In the genomic region with DNA sequence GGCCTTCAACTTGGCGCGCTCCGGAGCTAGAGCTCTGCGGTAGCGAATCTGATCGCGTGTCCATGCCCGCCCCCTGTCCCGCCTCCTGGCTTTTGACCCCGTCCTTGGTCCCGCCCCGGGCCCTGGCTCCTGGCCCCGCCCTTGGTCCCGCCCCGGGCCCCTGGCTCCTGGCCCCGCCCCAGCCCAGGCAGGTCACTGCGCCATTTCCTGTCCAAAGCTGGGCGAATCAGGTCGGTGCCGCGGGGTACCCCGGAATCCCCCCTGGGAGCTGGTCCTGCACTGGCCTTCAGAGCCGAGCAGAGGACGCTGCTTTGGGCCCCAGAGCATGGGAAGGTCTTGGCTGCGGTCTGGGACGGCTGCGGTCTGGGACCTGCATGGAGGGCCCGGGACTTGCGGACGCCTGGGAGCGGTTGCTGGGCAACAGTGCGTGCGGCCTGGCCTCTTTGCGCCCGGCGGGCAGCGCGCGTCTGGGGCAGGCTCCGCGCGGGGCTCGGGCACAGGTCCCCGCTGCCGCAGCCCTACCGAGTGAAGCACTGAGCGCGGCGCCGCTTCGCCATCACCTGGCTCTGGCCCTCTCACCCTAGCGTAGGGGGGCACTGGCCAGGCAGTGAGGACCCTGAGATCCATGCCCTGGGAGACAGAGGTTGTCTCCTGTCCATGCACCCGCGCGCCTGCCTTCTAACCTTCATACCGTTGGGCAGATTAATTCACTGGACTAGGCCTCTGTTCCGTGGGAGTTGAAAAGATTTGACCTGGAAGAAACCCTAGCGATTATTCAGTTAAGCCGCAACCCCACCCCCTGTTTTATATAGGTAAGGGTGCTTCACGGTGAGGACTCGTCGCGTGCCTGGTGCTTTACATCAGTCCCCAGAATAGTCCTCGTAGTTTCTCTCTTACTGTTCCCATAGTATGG, we compare ENCODE assay signal across 7 cellular contexts. TPM values are rescaled to one million over a fixed set of nuclear protein-coding genes. Genes with fewer than 3 reads are reported as not detected.
A peak's percentile ranks its signal among the peaks of the same experiment; 100 is the strongest.
DNase-seq lines count a peak whose midpoint lies in the region; ATAC-seq lines count a peak whose summit lies in the region.

TTC12 (plus strand) TSS at position 195 of the 913 bp plus-strand sequence. CDS start 1,675 bp downstream, outside the sequence.

- ATAC-seq in GM18520 (IDR thresholded peaks at IDR 0.05; ENCODE audit: unreplicated experiment) (peak; percentile 92), HG02973 (IDR thresholded peaks at IDR 0.05; ENCODE audit: unreplicated experiment) (peak; percentile 99)

- peak; percentile 93 for DNase-seq in NCI-H2227 (lab: John Stamatoyannopoulos, UW; ENCODE audit: unreplicated experiment)
- DNase-seq in activated CD4-positive, alpha-beta T cell treated with anti-CD3 and anti-CD28 coated beads for 1 hour, result peak; percentile 84
- peak; percentile 96 for DNase-seq in cerebellum (ENCODE audit: low spot score)
- DNase-seq in kidney glomerular epithelial cell (lab: John Stamatoyannopoulos, UW), result peak; percentile 81
- DNase-seq in stimulated activated CD4-positive, alpha-beta T cell treated with anti-CD3 and anti-CD28 coated beads, Interleukin-15, amount 100 ng/mL, for 24 hours, result peak; percentile 96

RNA-seq across cellular contexts. Expression of gene TTC12, which starts in this region (rescaled TPM):
- 7.9 TPM for total RNA-seq in cerebellum

Comparison
In these comparisons a context has a peak if more than half of its experiments do, and no peak if none do; other contexts are left out.
1. Peak in every context shown above with its lines: DNase-seq and ATAC-seq.